9 cellular contexts compared by ENCODE assay signal in genomic region chr15:69450968-69451695, GRCh38. TPM values are rescaled to one million over a fixed set of nuclear protein-coding genes. Genes with fewer than 3 reads are reported as not detected.
DNase-seq lines count a peak whose midpoint lies in the region; ATAC-seq and TF ChIP-seq lines count a peak whose summit lies in the region.
"Had no signal": no experiment of that assay in that cellular context is flagged by ENCODE, and none has a peak within 500 bp of the region (broad histone marks: within the 10 kb centered on the region; RNA-seq: fewer than 3 reads in every experiment).

No MANE protein-coding gene starts in this region.

- peak overlapping the region; percentile 99 for H3K4me3 Mint-ChIP-seq in activated naive CD4-positive, alpha-beta T cell treated with anti-CD3 and anti-CD28 coated beads for 36 hours
- H3K4me3 Mint-ChIP-seq in T-cell: peak overlapping the region in 2 of 3 donors; percentile 95 to 98

- TF ChIP-seq POLR2A in transverse colon (IDR thresholded peaks at IDR 0.05): no peak

- POLR2A ChIA-PET in T-cell (lab: Charles Lee): interaction anchor here (0.6 to 4.7 kb wide), 12 partner anchors 9 to 1020 kb away, joined by 3 to 76 read pairs (median 4); partner anchors contain the start of gene GLCE (in 1 of the 2)

- no peaks in the 10 kb centered on the region for H3K27me3 ChIP-seq in transverse colon

- H3K9me3 ChIP-seq in transverse colon: no peaks in the 10 kb centered on the region

- H3K36me3 ChIP-seq in transverse colon: no peaks in the 10 kb centered on the region

- H3K4me3 ChIP-seq in fibroblast of villous mesenchyme (ENCODE audit: low read depth, low read length) (no peak overlapping the region), transverse colon (no peak overlapping the region)

- TF ChIP-seq CTCF in fibroblast of villous mesenchyme (IDR thresholded peaks at IDR 0.05; ENCODE audit: insufficient read depth, low read depth, low read length): no peak
- no peak for TF ChIP-seq CTCF in transverse colon (IDR thresholded peaks at IDR 0.05)
- no peak for TF ChIP-seq CTCF in GM20000 (IDR thresholded peaks at IDR 0.05; ENCODE audit: extremely low read depth, missing control alignments)

- peaks cover 23% of the 10 kb centered on the region for H3K4me1 Mint-ChIP-seq in activated naive CD4-positive, alpha-beta T cell treated with anti-CD3 and anti-CD28 coated beads for 36 hours (ENCODE audit: low read depth)
- H3K4me1 Mint-ChIP-seq in T-cell: peaks cover 31 to 38% (median 31%) of the 10 kb centered on the region in 3 donors

- no peak for TF ChIP-seq EP300 in transverse colon (IDR thresholded peaks at IDR 0.05; ENCODE audit: low read depth)

- WGBS in transverse colon (ENCODE audit: low coverage in 1 of 2), 2 donors: 89% methylated on average over 12 of the region's 12 CpGs; no CpG with 5 or more reads in 1 of the 2 donors

- H3K27ac ChIP-seq in transverse colon: peak overlapping the region; percentile 95 to 97 (median 96)

- in situ Hi-C loops in transverse colon (cut with MboI; ENCODE audit: low pct_ligation_motif_present in 1 of 4, low pct_unique_long_range_greater_than_20kb in 1 of 4, low sequenced_read_pairs in 3 of 4): no loop called here

- intact Hi-C loops in activated naive CD4-positive, alpha-beta T cell treated with anti-CD3 and anti-CD28 coated beads for 36 hours (cut with micrococcal nuclease): loop anchor here (5.0 kb wide), 2 partner anchors 289 to 634 kb away; partner anchors contain the start of gene GLCE
- intact Hi-C loops in transverse colon (cut with DNase I; ENCODE audit: low total_unique reads): no loop called here

- DNase-seq in activated naive CD4-positive, alpha-beta T cell treated with anti-CD3 and anti-CD28 coated beads for 36 hours: no peak
- no peak for DNase-seq in activated naive CD4-positive, alpha-beta T cell treated with anti-CD3 and anti-CD28 coated beads, Interleukin-2, amount 50 U/mL, for 16 hours
- DNase-seq in T-cell (no peak), fibroblast of villous mesenchyme (ENCODE audit: low read depth) (peak; percentile 68), transverse colon (no peak), GM20000 (ENCODE audit: low spot score) (no peak), COLO668 (lab: John Stamatoyannopoulos, UW; ENCODE audit: unreplicated experiment) (no peak)

- no peaks in the 10 kb centered on the region for H3K9me3 Mint-ChIP-seq in activated naive CD4-positive, alpha-beta T cell treated with anti-CD3 and anti-CD28 coated beads for 36 hours
- H3K9me3 Mint-ChIP-seq in T-cell: no peaks in the 10 kb centered on the region

- no peaks in the 10 kb centered on the region for H3K27me3 Mint-ChIP-seq in activated naive CD4-positive, alpha-beta T cell treated with anti-CD3 and anti-CD28 coated beads for 36 hours (ENCODE audit: low read depth)
- no peaks in the 10 kb centered on the region for H3K27me3 Mint-ChIP-seq in T-cell
- H3K27me3 Mint-ChIP-seq: progenitor cell of endocrine pancreas had no signal

- CTCF ChIA-PET in activated naive CD4-positive, alpha-beta T cell treated with anti-CD3 and anti-CD28 coated beads for 36 hours (lab: Charles Lee): interaction anchor here (1.0 to 3.8 kb wide), 8 partner anchors 10 to 58 kb away, joined by 3 to 21 read pairs (median 4); no protein-coding TSS in a partner anchor
- CTCF ChIA-PET in T-cell (lab: Charles Lee): interaction anchor here in 1 of 2 donors (0.7 to 5.5 kb wide), 6 partner anchors 12 to 1063 kb away, joined by 3 to 56 read pairs (median 3); no protein-coding TSS in a partner anchor

- ATAC-seq in T-cell (replicated peaks in 1 of 4) (no peak), HG02973 (IDR thresholded peaks at IDR 0.05; ENCODE audit: unreplicated experiment) (no peak)

- peaks cover 45% of the 10 kb centered on the region for H3K36me3 Mint-ChIP-seq in activated naive CD4-positive, alpha-beta T cell treated with anti-CD3 and anti-CD28 coated beads for 36 hours (ENCODE audit: low read depth)
- peaks cover 24% of the 10 kb centered on the region for H3K36me3 Mint-ChIP-seq in T-cell

- H3K27ac Mint-ChIP-seq in activated naive CD4-positive, alpha-beta T cell treated with anti-CD3 and anti-CD28 coated beads for 36 hours: peak overlapping the region; percentile 99
- peak overlapping the region in 1 of 2 donors; percentile 99 for H3K27ac Mint-ChIP-seq in T-cell

- H3K4me1 ChIP-seq in transverse colon: peaks cover 14 to 33% (median 24%) of the 10 kb centered on the region in 4 donors

RNA-seq across cellular contexts. Expression of gene RPLP1, which starts 1.5 kb away (rescaled TPM):
- total RNA-seq in activated naive CD4-positive, alpha-beta T cell treated with anti-CD3 and anti-CD28 coated beads for 36 hours: 1,000 to 10,000 TPM; 2,674 to 2,950 TPM
- total RNA-seq in T-cell (1,000 to 10,000 TPM; 1,904 to 4,142 (median 3,956) TPM), fibroblast of villous mesenchyme (73.8 and 79.6 TPM in 2 replicates), transverse colon (100 to 1,000 TPM; 279 to 742 (median 450) TPM)

RNA-seq across cellular contexts. Expression of gene KIF23, which starts 37.0 kb away (rescaled TPM):
- 10 to 100 TPM; 68.8 to 73.1 TPM for total RNA-seq in activated naive CD4-positive, alpha-beta T cell treated with anti-CD3 and anti-CD28 coated beads for 36 hours
- total RNA-seq in T-cell (1 to 10 TPM in 1 of 5 donors, under 1 TPM in 4; 0.36 to 2.2 (median 0.76) TPM), fibroblast of villous mesenchyme (34.5 and 60.5 TPM in 2 replicates), transverse colon (10 to 100 TPM in 1 of 4 donors, 1 to 10 TPM in 3; 1.9 to 11.5 (median 5.2) TPM)
